In the genomic region with DNA sequence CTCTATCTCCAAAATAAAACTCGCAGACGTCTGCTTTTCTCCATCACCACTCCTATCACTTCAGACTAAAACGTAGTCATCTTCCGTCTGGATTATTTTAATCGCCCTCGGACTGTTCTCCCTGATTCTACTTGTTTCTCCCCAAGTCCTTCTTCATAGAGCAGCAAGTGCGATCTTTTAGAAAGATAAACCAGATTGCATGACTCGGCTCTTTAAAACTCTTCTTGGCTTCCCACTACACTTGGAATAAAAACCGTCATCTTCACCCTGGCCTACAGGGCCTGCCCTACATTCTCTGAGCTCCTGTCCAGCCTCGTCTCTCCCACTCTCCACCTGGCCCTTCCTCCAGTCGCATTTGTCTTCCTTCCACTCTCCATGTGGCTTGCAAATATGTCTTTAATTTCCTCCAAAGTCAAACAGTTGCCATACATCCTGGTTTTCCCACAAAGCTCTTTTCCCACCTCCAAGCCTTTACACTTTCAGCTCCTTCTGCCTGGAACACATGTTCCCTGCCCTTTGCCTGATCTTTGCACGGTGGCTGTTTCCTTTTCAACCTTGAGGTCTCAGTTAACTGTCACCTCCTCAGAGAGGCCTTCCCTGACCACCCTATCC, we compare ENCODE assay signal across 23 cellular contexts.
DNase-seq lines count a peak whose midpoint lies in the region; ATAC-seq, FAIRE-seq and TF ChIP-seq lines count a peak whose summit lies in the region.
"Had no signal": no experiment of that assay in that cellular context is flagged by ENCODE, and none has a peak within 500 bp of the region (broad histone marks: within the 10 kb centered on the region; RNA-seq: fewer than 3 reads in every experiment).

No MANE protein-coding gene starts in this region.

- peaks cover 21% of the 10 kb centered on the region for H3K27me3 Mint-ChIP-seq in activated CD4-positive, alpha-beta memory T cell treated with anti-CD3 and anti-CD28 coated beads, Interleukin-2, amount 10 ng/mL, durations not matched to agents 7 days and 5 days

- no peak for TF ChIP-seq POLR2A in HepG2 (IDR thresholded peaks at IDR 0.05; ENCODE audit: insufficient read depth in 1 of 2, low read depth in 2 of 2, low read length in 2 of 2)
- no peak for TF ChIP-seq POLR2A in right lobe of liver (IDR thresholded peaks at IDR 0.05)
- TF ChIP-seq POLR2A in esophagus muscularis mucosa (IDR thresholded peaks at IDR 0.05; ENCODE audit: low read depth): no peak
- no peak for TF ChIP-seq POLR2A in gastrocnemius medialis (IDR thresholded peaks at IDR 0.05)

- H3K4me2 ChIP-seq in HepG2 (ENCODE audit: low read depth, low read length): 0 out of 2 replicates have a peak overlapping the region, but pooled peaks have one; percentile 5
- H3K4me2 ChIP-seq: A549, KMS-11 had no signal

- FAIRE-seq in HepG2 (lab: Jason Lieb, UNC): no peak
- FAIRE-seq: A549, D721Med, GM12878 had no signal

- no peaks in the 10 kb centered on the region for H3K9me3 ChIP-seq in HepG2 (ENCODE audit: low read length)
- H3K9me3 ChIP-seq in right lobe of liver: no peaks in the 10 kb centered on the region
- no peaks in the 10 kb centered on the region for H3K9me3 ChIP-seq in esophagus muscularis mucosa
- no peaks in the 10 kb centered on the region for H3K9me3 ChIP-seq in gastrocnemius medialis
- H3K9me3 ChIP-seq: A549, Peyer's patch had no signal

- H3K9me3 Mint-ChIP-seq in activated CD4-positive, alpha-beta memory T cell treated with anti-CD3 and anti-CD28 coated beads, Interleukin-2, amount 10 ng/mL, durations not matched to agents 7 days and 5 days: no peaks in the 10 kb centered on the region

- H3K27ac ChIP-seq in HepG2 (ENCODE audit: extremely low read length, insufficient read depth, low read length) (no peak overlapping the region), right lobe of liver (no peak overlapping the region), esophagus muscularis mucosa (replicated peaks in 1 of 4) (no peak overlapping the region), gastrocnemius medialis (peak overlapping the region; percentile 33 to 71 (median 67))
- H3K27ac ChIP-seq: A549, HL-60, KMS-11, Peyer's patch had no signal

- 55% methylated on average over 12 of the region's 12 CpGs for WGBS in HepG2 (ENCODE audit: low lambda C conversion rate)
- WGBS in right lobe of liver (ENCODE audit: insufficient coverage, low coverage, low lambda C conversion rate, missing lambda C conversion rate): 76% methylated on average over 12 of the region's 12 CpGs
- WGBS in esophagus muscularis mucosa: 73% methylated on average over 11 of the region's 12 CpGs

- H2AFZ ChIP-seq in HepG2 (ENCODE audit: low read length): no peak overlapping the region

- H3K36me3 ChIP-seq in HepG2 (replicated peaks in 1 of 2; ENCODE audit: control insufficient read depth in 1 of 2, insufficient read depth in 2 of 2, low read length in 2 of 2): no peaks in the 10 kb centered on the region
- H3K36me3 ChIP-seq in right lobe of liver: no peaks in the 10 kb centered on the region
- H3K36me3 ChIP-seq in esophagus muscularis mucosa: no peaks in the 10 kb centered on the region
- no peaks in the 10 kb centered on the region for H3K36me3 ChIP-seq in gastrocnemius medialis
- H3K36me3 ChIP-seq: Peyer's patch had no signal

- no TSS peak for BruUV-seq in HepG2 (replicated peaks; lab: Mats Ljungman, UMichigan)

- H3K27ac Mint-ChIP-seq in activated CD4-positive, alpha-beta memory T cell treated with anti-CD3 and anti-CD28 coated beads, Interleukin-2, amount 10 ng/mL, durations not matched to agents 7 days and 5 days: no peak overlapping the region
- H3K27ac Mint-ChIP-seq: B cell had no signal

- DNase-seq in HepG2 (ENCODE audit: low spot score) (no peak), right lobe of liver (no peak), esophagus muscularis mucosa (ENCODE audit: extremely low spot score) (peak; percentile 80), gastrocnemius medialis (no peak), D341Med (ENCODE audit: low spot score) (no peak)
- no peak for DNase-seq in activated CD4-positive, alpha-beta memory T cell treated with anti-CD3 and anti-CD28 coated beads, Interleukin-2, amount 10 ng/mL, durations not matched to agents 7 days and 5 days
- no peak for DNase-seq in activated CD4-positive, CD25-positive, alpha-beta regulatory T cell treated with anti-CD3 and anti-CD28 coated beads, Interleukin-2, amount 50 U/mL, for 72 hours
- DNase-seq: DMS79, GOT3, HCEC 1CT, NCI-H1092 treated with DMSO at 0.1 percent for 48 hours, NCI-H2029 treated with DMSO at 0.1 percent for 48 hours, NCI-H345, NCI-H524, NCI-H774, Peyer's patch had no signal

- H3K79me2 ChIP-seq in HepG2 (ENCODE audit: insufficient read depth, low read length): no peaks in the 10 kb centered on the region

- no peak for TF ChIP-seq EP300 in HepG2 (IDR thresholded peaks at IDR 0.05; ENCODE audit: low read depth in 2 of 2, low read length in 2 of 2)
- TF ChIP-seq EP300 in HepG2 (CRISPR knock-in tag; IDR thresholded peaks at IDR 0.05; ENCODE audit: borderline replicate concordance): no peak
- TF ChIP-seq EP300 in esophagus muscularis mucosa (IDR thresholded peaks at IDR 0.05): no peak

- no peaks in the 10 kb centered on the region for H3K36me3 Mint-ChIP-seq in activated CD4-positive, alpha-beta memory T cell treated with anti-CD3 and anti-CD28 coated beads, Interleukin-2, amount 10 ng/mL, durations not matched to agents 7 days and 5 days (ENCODE audit: low read depth)
- H3K36me3 Mint-ChIP-seq: CD14-positive monocyte had no signal

- no peak for TF ChIP-seq CTCF in HepG2 (CRISPR knock-in tag; IDR thresholded peaks at IDR 0.05)
- TF ChIP-seq CTCF in right lobe of liver (IDR thresholded peaks at IDR 0.05): no peak
- TF ChIP-seq CTCF in esophagus muscularis mucosa (IDR thresholded peaks at IDR 0.05): no peak
- TF ChIP-seq CTCF in gastrocnemius medialis (IDR thresholded peaks at IDR 0.05 in 4 of 5, conservative IDR thresholded peaks at IDR 0.05 in 1 of 5): no peak

- no peak for TF ChIP-seq RAD21 in HepG2 (CRISPR knock-in tag; IDR thresholded peaks at IDR 0.05)

- no peak overlapping the region for H3K9ac ChIP-seq in HepG2 (ENCODE audit: insufficient read depth, low read depth, low read length)
- H3K9ac ChIP-seq: KMS-11 had no signal

- H3K4me1 ChIP-seq in HepG2 (ENCODE audit: insufficient read depth, low read length): peaks cover 50% of the 10 kb centered on the region
- no peaks in the 10 kb centered on the region for H3K4me1 ChIP-seq in right lobe of liver
- H3K4me1 ChIP-seq in esophagus muscularis mucosa: peaks cover 3 to 56% (median 40%) of the 10 kb centered on the region in 4 donors
- peaks cover 16 to 40% of the 10 kb centered on the region in 2 donors for H3K4me1 ChIP-seq in gastrocnemius medialis
- H3K4me1 ChIP-seq: A549, Peyer's patch had no signal

- no peak overlapping the region for H3K4me3 Mint-ChIP-seq in activated CD4-positive, alpha-beta memory T cell treated with anti-CD3 and anti-CD28 coated beads, Interleukin-2, amount 10 ng/mL, durations not matched to agents 7 days and 5 days
- H3K4me3 Mint-ChIP-seq: B cell, CD14-positive monocyte had no signal

- H4K20me1 ChIP-seq in HepG2 (ENCODE audit: insufficient read depth, low read length): no peaks in the 10 kb centered on the region

- no peaks in the 10 kb centered on the region for H3K4me1 Mint-ChIP-seq in activated CD4-positive, alpha-beta memory T cell treated with anti-CD3 and anti-CD28 coated beads, Interleukin-2, amount 10 ng/mL, durations not matched to agents 7 days and 5 days
- H3K4me1 Mint-ChIP-seq: B cell, CD14-positive monocyte had no signal

- POLR2A ChIA-PET in HepG2 (lab: Yijun Ruan, JAX): no interaction called here
- POLR2A ChIA-PET in activated CD4-positive, alpha-beta memory T cell treated with anti-CD3 and anti-CD28 coated beads, Interleukin-2, amount 10 ng/mL, durations not matched to agents 7 days and 5 days (lab: Charles Lee): no interaction called here

- CTCF ChIA-PET in HepG2 (lab: Yijun Ruan, JAX; ENCODE audit: low intra/inter-chr PET ratio, low total read pairs): no interaction called here
- CTCF ChIA-PET in activated CD4-positive, alpha-beta memory T cell treated with anti-CD3 and anti-CD28 coated beads, Interleukin-2, amount 10 ng/mL, durations not matched to agents 7 days and 5 days (lab: Charles Lee): no interaction called here

- in situ Hi-C loops in HepG2 (cut with HindIII; ENCODE audit: extremely low pct_ligation_motif_present, low pct_unique_long_range_greater_than_20kb) (no loop called here), gastrocnemius medialis (cut with MboI; ENCODE audit: low sequenced_read_pairs in 4 of 4) (no loop called here)

- intact Hi-C loops in HepG2 (cut with micrococcal nuclease; ENCODE audit: unreplicated experiment) (no loop called here), right lobe of liver (cut with DNase I) (no loop called here), esophagus muscularis mucosa (cut with DNase I) (no loop called here), gastrocnemius medialis (cut with DNase I; ENCODE audit: low total_unique reads) (no loop called here)

- H3K27me3 ChIP-seq in HepG2 (ENCODE audit: control insufficient read depth in 1 of 2, insufficient read depth in 2 of 2, low read length in 2 of 2) (peaks cover 4 to 8% of the 10 kb centered on the region in 2 experiments; a peak in 4 of 5 replicates), right lobe of liver (no peaks in the 10 kb centered on the region), esophagus muscularis mucosa (no peaks in the 10 kb centered on the region), gastrocnemius medialis (no peaks in the 10 kb centered on the region)
- H3K27me3 ChIP-seq: Peyer's patch had no signal

- no peak; the same call in 2 of the 3 replicates for ATAC-seq in HepG2
- no peak for ATAC-seq in right lobe of liver
- no peak for ATAC-seq in gastrocnemius medialis
- ATAC-seq: A549, GM12878 had no signal

- no peak overlapping the region for H3K4me3 ChIP-seq in HepG2 (replicated peaks in 1 of 3; ENCODE audit: insufficient read depth in 1 of 3, low read depth in 2 of 3, low read length in 3 of 3)
- no peak overlapping the region for H3K4me3 ChIP-seq in right lobe of liver
- H3K4me3 ChIP-seq in esophagus muscularis mucosa: no peak overlapping the region
- no peak overlapping the region for H3K4me3 ChIP-seq in gastrocnemius medialis
- H3K4me3 ChIP-seq: A549, GM12878, Peyer's patch had no signal

TF ChIP-seq in HepG2, 621 proteins besides CTCF, POLR2A, EP300 and RAD21:
- TF ChIP-seq THAP8 (CRISPR knock-in tag; IDR thresholded peaks at IDR 0.05; ENCODE audit: borderline replicate concordance) (0 out of 2 replicates have a peak, but pooled peaks have one; percentile 18), ZNF570 (CRISPR knock-in tag; IDR thresholded peaks at IDR 0.05; ENCODE audit: borderline replicate concordance) (no peak)

Comparison
In these comparisons a context has a peak if more than half of its experiments do, and no peak if none do; other contexts are left out.
1. H3K27ac ChIP-seq: peak in gastrocnemius medialis (4 of 4); none in HepG2 (single experiment), right lobe of liver (0 of 3) and esophagus muscularis mucosa (0 of 4).